Comparison of ENCODE assay signal across 2 cellular contexts in the genomic region with DNA sequence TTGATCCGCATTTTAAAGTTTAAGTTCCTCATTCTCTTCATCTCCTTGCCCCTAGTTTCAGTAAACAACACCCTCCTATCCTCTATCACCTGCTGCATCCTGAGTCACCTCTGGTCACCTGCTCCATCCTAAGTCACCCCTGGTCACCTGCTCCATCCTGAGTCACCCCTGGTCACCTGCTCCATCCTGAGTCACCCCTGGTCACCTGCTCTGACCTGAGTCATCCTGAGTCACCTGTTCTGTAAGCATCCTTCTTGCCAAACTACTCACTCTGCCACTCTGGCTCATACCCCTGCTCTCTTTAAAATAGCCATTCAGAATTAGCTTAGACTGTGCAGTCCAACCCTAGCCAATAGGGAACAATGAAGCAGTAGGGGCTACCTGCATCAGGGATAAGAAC.
A peak's percentile ranks its signal among the peaks of the same experiment; 100 is the strongest.
TF ChIP-seq lines count a peak whose summit lies in the region.

No MANE protein-coding gene starts in this region.

TF ChIP-seq in A549, 52 proteins besides CTCF, POLR2A, EP300 and RAD21:
- TF ChIP-seq, protein P1, sequence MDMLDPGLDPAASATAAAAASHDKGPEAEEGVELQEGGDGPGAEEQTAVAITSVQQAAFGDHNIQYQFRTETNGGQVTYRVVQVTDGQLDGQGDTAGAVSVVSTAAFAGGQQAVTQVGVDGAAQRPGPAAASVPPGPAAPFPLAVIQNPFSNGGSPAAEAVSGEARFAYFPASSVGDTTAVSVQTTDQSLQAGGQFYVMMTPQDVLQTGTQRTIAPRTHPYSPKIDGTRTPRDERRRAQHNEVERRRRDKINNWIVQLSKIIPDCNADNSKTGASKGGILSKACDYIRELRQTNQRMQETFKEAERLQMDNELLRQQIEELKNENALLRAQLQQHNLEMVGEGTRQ (IDR thresholded peaks at IDR 0.05), result peak; percentile 78
- TF ChIP-seq FOSL2 (IDR thresholded peaks at IDR 0.05) (0 out of 2 replicates have a peak, but pooled peaks have one; percentile 10), FOSL2 (CRISPR knock-in tag; IDR thresholded peaks at IDR 0.05) (peak; percentile 67)

TF ChIP-seq in HCT116, 20 proteins besides CTCF, POLR2A, EP300 and RAD21:
- peak; percentile 62 for TF ChIP-seq CEBPB (IDR thresholded peaks at IDR 0.05; ENCODE audit: low read depth)
- TF ChIP-seq FOSL1 (IDR thresholded peaks at IDR 0.05; ENCODE audit: low read depth), result peak; percentile 98
- TF ChIP-seq, protein P2, sequence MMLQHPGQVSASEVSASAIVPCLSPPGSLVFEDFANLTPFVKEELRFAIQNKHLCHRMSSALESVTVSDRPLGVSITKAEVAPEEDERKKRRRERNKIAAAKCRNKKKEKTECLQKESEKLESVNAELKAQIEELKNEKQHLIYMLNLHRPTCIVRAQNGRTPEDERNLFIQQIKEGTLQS (IDR thresholded peaks at IDR 0.05), result peak; percentile 84
- peak; percentile 87 for TF ChIP-seq CBX3 (IDR thresholded peaks at IDR 0.05; ENCODE audit: low read depth)
- TF ChIP-seq POLR2AphosphoS5 (IDR thresholded peaks at IDR 0.05; ENCODE audit: low read depth, low read length), result peak; percentile 51
- TF ChIP-seq SRF (IDR thresholded peaks at IDR 0.05; ENCODE audit: low read depth), result peak; percentile 80
- peak; percentile 89 for TF ChIP-seq SP1 (IDR thresholded peaks at IDR 0.05; ENCODE audit: low read depth)
- TF ChIP-seq, protein P3, sequence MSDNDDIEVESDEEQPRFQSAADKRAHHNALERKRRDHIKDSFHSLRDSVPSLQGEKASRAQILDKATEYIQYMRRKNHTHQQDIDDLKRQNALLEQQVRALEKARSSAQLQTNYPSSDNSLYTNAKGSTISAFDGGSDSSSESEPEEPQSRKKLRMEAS (IDR thresholded peaks at IDR 0.05), result peak; percentile 67
- peak; percentile 98 for TF ChIP-seq JUND (IDR thresholded peaks at IDR 0.05)
- TF ChIP-seq SIN3A (IDR thresholded peaks at IDR 0.05; ENCODE audit: low read depth), result peak; percentile 72
